Comparison of ENCODE assay signal across 8 cellular contexts in genomic region chr3:50436063-50436674, GRCh38.
DNase-seq lines count a peak whose midpoint lies in the region; FAIRE-seq and TF ChIP-seq lines count a peak whose summit lies in the region.

No MANE protein-coding gene starts in this region.

- H3K36me3 Mint-ChIP-seq in mesothelial cell of epicardium, result no peaks in the 10 kb centered on the region

- H3K27me3 Mint-ChIP-seq in mesothelial cell of epicardium (ENCODE audit: low read depth), result peaks cover 4% of the 10 kb centered on the region

- H3K27ac ChIP-seq in 22Rv1, result no peak overlapping the region

- H3K27ac Mint-ChIP-seq in mesothelial cell of epicardium, result no peak overlapping the region

- no peak overlapping the region for H3K4me3 Mint-ChIP-seq in mesothelial cell of epicardium

- peaks cover 8% of the 10 kb centered on the region for H3K4me1 Mint-ChIP-seq in mesothelial cell of epicardium

- DNase-seq in GM12892 (ENCODE audit: insufficient read length), result peak; percentile 85
- DNase-seq in NCI-H1105 treated with DMSO at 0.1 percent for 48 hours (lab: John Stamatoyannopoulos, UW), result peak; percentile 28
- peak; percentile 84 to 87 for DNase-seq in activated CD4-positive, alpha-beta T cell treated with anti-CD3 and anti-CD28 coated beads, Interleukin-2, amount 50 U/mL, for 48 hours
- peak; percentile 63 for DNase-seq in effector CD4-positive, alpha-beta T cell
- peak; percentile 45 to 82 for DNase-seq in mesothelial cell of epicardium (ENCODE audit: low spot score in 2 of 2, unreplicated experiment in 2 of 2)
- peak; percentile 90 for DNase-seq in stimulated activated CD8-positive, alpha-beta memory T cell treated with anti-CD3 and anti-CD28 coated beads, Interleukin-4, amount 100 ng/mL, for 48 hours
- no peak for DNase-seq in GOT3 (lab: John Stamatoyannopoulos, UW)

- no peaks in the 10 kb centered on the region for H3K9me3 Mint-ChIP-seq in mesothelial cell of epicardium

- no peak for TF ChIP-seq POLR2A in GM12892 (IDR thresholded peaks at IDR 0.05; ENCODE audit: low read depth, low read length)

- TF ChIP-seq CTCF in 22Rv1 (IDR thresholded peaks at IDR 0.05) (peak; percentile 91), mesothelial cell of epicardium (IDR thresholded peaks at IDR 0.05; ENCODE audit: unreplicated experiment) (peak; percentile 96)

- peak; percentile 75 for FAIRE-seq in GM12892 (lab: Jason Lieb, UNC)
